8 cellular contexts compared by ENCODE assay signal in the genomic region with DNA sequence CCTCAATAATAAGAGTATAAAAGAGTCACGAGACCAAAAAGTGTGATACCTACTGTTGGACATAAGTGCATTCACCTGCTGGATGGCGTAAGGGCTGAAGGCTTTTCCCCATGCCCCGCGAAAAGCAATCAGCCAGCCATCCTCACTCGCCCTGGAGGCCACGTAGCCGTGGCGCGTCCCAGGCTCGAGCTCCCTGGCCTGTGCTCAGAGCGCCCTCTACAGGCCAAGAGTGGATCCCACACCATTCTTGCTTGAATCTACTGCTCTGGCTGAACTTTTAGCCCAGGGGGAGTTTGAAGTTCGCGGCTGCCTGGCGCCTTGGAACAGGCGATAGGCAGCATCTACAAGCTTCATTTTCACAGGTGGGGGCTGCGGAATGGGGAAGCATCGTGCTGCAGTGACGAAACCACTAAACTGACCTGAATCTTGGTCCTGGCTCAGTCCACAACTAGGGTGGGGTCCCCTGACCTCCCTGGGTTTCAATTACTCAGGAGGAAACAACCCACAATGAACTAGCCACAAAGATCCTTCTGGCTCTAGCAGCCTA.
A peak's percentile ranks its signal among the peaks of the same experiment; 100 is the strongest.
DNase-seq lines count a peak whose midpoint lies in the region; ATAC-seq and TF ChIP-seq lines count a peak whose summit lies in the region.

No MANE protein-coding gene starts in this region.

- intact Hi-C loops in PC-3 (cut with micrococcal nuclease), result loop anchor here (1.0 to 10.0 kb wide), 5 partner anchors 152 to 736 kb away; no protein-coding TSS in a partner anchor

- H3K4me2 ChIP-seq in GM23338 (peak overlapping the region; percentile 64), KMS-11 (peak overlapping the region; percentile 43; the same call in 1 of the 2 replicates), PC-3 (ENCODE audit: low read length) (peak overlapping the region; percentile 59)

- H3K4me3 ChIP-seq in GM23338, result peak overlapping the region; percentile 31; the same call in 1 of the 2 replicates
- H3K4me3 ChIP-seq in KMS-11 (IDR thresholded peaks at IDR 0.05; ENCODE audit: insufficient read depth, low read depth, low read length), result no peak overlapping the region
- H3K4me3 ChIP-seq in PC-3 (ENCODE audit: low read length), result peak overlapping the region; percentile 44

- H3K27me3 ChIP-seq in GM23338 (ENCODE audit: insufficient read depth) (peaks cover 34% of the 10 kb centered on the region), KMS-11 (ENCODE audit: insufficient read depth, low read depth) (no peaks in the 10 kb centered on the region), PC-3 (ENCODE audit: low read length) (no peaks in the 10 kb centered on the region)

- H3K79me2 ChIP-seq in GM23338 (replicated peaks; ENCODE audit: insufficient read depth), result no peaks in the 10 kb centered on the region; the same call in 1 of the 2 replicates
- no peaks in the 10 kb centered on the region for H3K79me2 ChIP-seq in KMS-11 (ENCODE audit: insufficient read depth, low read depth)
- H3K79me2 ChIP-seq in PC-3 (ENCODE audit: low read length), result no peaks in the 10 kb centered on the region

- POLR2A ChIA-PET in PC-3 (lab: Charles Lee; ENCODE audit: unreplicated experiment), result interaction anchor here (0.8 kb wide), 1 partner anchor 1475 kb away, joined by 4 read pairs; no protein-coding TSS in a partner anchor

- H3K4me1 Mint-ChIP-seq in GM23338, result no peaks in the 10 kb centered on the region
- peaks cover 3 to 8% of the 10 kb centered on the region in 2 donors for H3K4me1 Mint-ChIP-seq in natural killer cell treated with Interleukin-12 subunit alpha and Interleukin-12 subunit beta and Interleukin-15 and Interleukin-18, amount 100 ng/mL, for 72 hours (ENCODE audit: low read depth in 2 of 2)

- peaks cover 4% of the 10 kb centered on the region for H3K27me3 Mint-ChIP-seq in GM23338 (ENCODE audit: insufficient read depth, low read depth, poor library complexity)
- no peaks in the 10 kb centered on the region for H3K27me3 Mint-ChIP-seq in natural killer cell treated with Interleukin-12 subunit alpha and Interleukin-12 subunit beta and Interleukin-15 and Interleukin-18, amount 100 ng/mL, for 72 hours

- no peak overlapping the region for H3K27ac Mint-ChIP-seq in GM23338
- H3K27ac Mint-ChIP-seq in natural killer cell treated with Interleukin-12 subunit alpha and Interleukin-12 subunit beta and Interleukin-15 and Interleukin-18, amount 100 ng/mL, for 72 hours, result peak overlapping the region in 1 of 2 donors; percentile 79

- H3K36me3 Mint-ChIP-seq in GM23338 (ENCODE audit: low read depth), result no peaks in the 10 kb centered on the region
- no peaks in the 10 kb centered on the region for H3K36me3 Mint-ChIP-seq in natural killer cell treated with Interleukin-12 subunit alpha and Interleukin-12 subunit beta and Interleukin-15 and Interleukin-18, amount 100 ng/mL, for 72 hours

- H3K27ac ChIP-seq in GM23338 (ENCODE audit: low read depth) (no peak overlapping the region), KMS-11 (no peak overlapping the region), PC-3 (ENCODE audit: low read length) (no peak overlapping the region)

- TF ChIP-seq CTCF in GM23338 (conservative IDR thresholded peaks at IDR 0.05; ENCODE audit: low read depth in 2 of 2), result peak; percentile 96 to 100
- peak; percentile 81 for TF ChIP-seq CTCF in KMS-11 (conservative IDR thresholded peaks at IDR 0.05; ENCODE audit: low read depth, low read length)
- TF ChIP-seq CTCF in PC-3 (conservative IDR thresholded peaks at IDR 0.05; ENCODE audit: low read depth, low read length), result peak; percentile 97

- DNase-seq in EL (peak; percentile 87), GM23338 (ENCODE audit: low spot score) (peak; percentile 95), PC-3 (peak; percentile 94), fibroblast of gingiva (ENCODE audit: low read depth) (peak; percentile 64)
- DNase-seq in activated T-cell treated with anti-CD3 and anti-CD28 coated beads, Interleukin-2, amount 50 U/mL, for 1 hour, result peak; percentile 86
- DNase-seq in natural killer cell treated with Interleukin-12 subunit alpha and Interleukin-12 subunit beta and Interleukin-15 and Interleukin-18, amount 100 ng/mL, for 72 hours (ENCODE audit: low spot score), result peak; percentile 90
- DNase-seq in stimulated activated naive CD4-positive, alpha-beta T cell (lab: John Stamatoyannopoulos, UW), result peak; percentile 61 to 88 (median 74)

- H4K20me1 ChIP-seq in GM23338 (replicated peaks; ENCODE audit: insufficient read depth) (no peaks in the 10 kb centered on the region; the same call in 1 of the 2 replicates), KMS-11 (ENCODE audit: insufficient read depth) (no peaks in the 10 kb centered on the region), PC-3 (ENCODE audit: low read length) (no peaks in the 10 kb centered on the region)

- peak; percentile 99 for ATAC-seq in GM23338
- ATAC-seq in PC-3, result peak; percentile 99
- ATAC-seq in natural killer cell treated with Interleukin-12 subunit alpha and Interleukin-12 subunit beta and Interleukin-15 and Interleukin-18, amount 100 ng/mL, for 72 hours, result peak; percentile 99 to 100

- H3K36me3 ChIP-seq in GM23338 (ENCODE audit: insufficient read depth), result no peaks in the 10 kb centered on the region
- H3K36me3 ChIP-seq in KMS-11 (ENCODE audit: insufficient read depth), result no peaks in the 10 kb centered on the region
- H3K36me3 ChIP-seq in PC-3 (ENCODE audit: low read depth, low read length), result no peaks in the 10 kb centered on the region

- H3K4me1 ChIP-seq in GM23338 (ENCODE audit: insufficient read depth), result no peaks in the 10 kb centered on the region
- no peaks in the 10 kb centered on the region for H3K4me1 ChIP-seq in KMS-11 (ENCODE audit: low read depth, poor library complexity, severe bottlenecking)
- H3K4me1 ChIP-seq in PC-3 (ENCODE audit: insufficient read depth, low read length), result no peaks in the 10 kb centered on the region

- peak overlapping the region; percentile 85; the same call in 1 of the 2 replicates for H2AFZ ChIP-seq in GM23338
- peak overlapping the region; percentile 34; the same call in 1 of the 2 replicates for H2AFZ ChIP-seq in KMS-11 (ENCODE audit: low read depth)
- H2AFZ ChIP-seq in PC-3 (ENCODE audit: low read length), result peak overlapping the region; percentile 71

- no peaks in the 10 kb centered on the region for H3F3A ChIP-seq in GM23338 (replicated peaks; ENCODE audit: low read depth)
- no peaks in the 10 kb centered on the region for H3F3A ChIP-seq in PC-3 (ENCODE audit: low read length, unreplicated experiment)

- no peak overlapping the region for H3K9ac ChIP-seq in KMS-11
- no peak overlapping the region for H3K9ac ChIP-seq in PC-3 (ENCODE audit: low read length)

- H3K9me3 ChIP-seq in PC-3 (ENCODE audit: low read length), result no peaks in the 10 kb centered on the region

- no peaks in the 10 kb centered on the region for H3K9me2 ChIP-seq in GM23338 (ENCODE audit: insufficient read depth)
- H3K9me2 ChIP-seq in PC-3 (replicated peaks; ENCODE audit: low read length), result no peaks in the 10 kb centered on the region

- CTCF ChIA-PET in PC-3 (lab: Charles Lee), result interaction anchor here (0.6 to 1.9 kb wide), 4 partner anchors 12 to 287 kb away, joined by 3 to 18 read pairs (median 11); no protein-coding TSS in a partner anchor

- no TSS peak for BruUV-seq in PC-3 (replicated peaks; lab: Mats Ljungman, UMichigan)

- H3K9me3 Mint-ChIP-seq in GM23338, result no peaks in the 10 kb centered on the region
- H3K9me3 Mint-ChIP-seq in natural killer cell treated with Interleukin-12 subunit alpha and Interleukin-12 subunit beta and Interleukin-15 and Interleukin-18, amount 100 ng/mL, for 72 hours, result no peaks in the 10 kb centered on the region

- no peak overlapping the region for H3K4me3 Mint-ChIP-seq in GM23338
- peak overlapping the region; percentile 13 for H3K4me3 Mint-ChIP-seq in natural killer cell treated with Interleukin-12 subunit alpha and Interleukin-12 subunit beta and Interleukin-15 and Interleukin-18, amount 100 ng/mL, for 72 hours

TF ChIP-seq in GM23338, 12 proteins besides CTCF, POLR2A, EP300 and RAD21:
- TF ChIP-seq, protein P1, sequence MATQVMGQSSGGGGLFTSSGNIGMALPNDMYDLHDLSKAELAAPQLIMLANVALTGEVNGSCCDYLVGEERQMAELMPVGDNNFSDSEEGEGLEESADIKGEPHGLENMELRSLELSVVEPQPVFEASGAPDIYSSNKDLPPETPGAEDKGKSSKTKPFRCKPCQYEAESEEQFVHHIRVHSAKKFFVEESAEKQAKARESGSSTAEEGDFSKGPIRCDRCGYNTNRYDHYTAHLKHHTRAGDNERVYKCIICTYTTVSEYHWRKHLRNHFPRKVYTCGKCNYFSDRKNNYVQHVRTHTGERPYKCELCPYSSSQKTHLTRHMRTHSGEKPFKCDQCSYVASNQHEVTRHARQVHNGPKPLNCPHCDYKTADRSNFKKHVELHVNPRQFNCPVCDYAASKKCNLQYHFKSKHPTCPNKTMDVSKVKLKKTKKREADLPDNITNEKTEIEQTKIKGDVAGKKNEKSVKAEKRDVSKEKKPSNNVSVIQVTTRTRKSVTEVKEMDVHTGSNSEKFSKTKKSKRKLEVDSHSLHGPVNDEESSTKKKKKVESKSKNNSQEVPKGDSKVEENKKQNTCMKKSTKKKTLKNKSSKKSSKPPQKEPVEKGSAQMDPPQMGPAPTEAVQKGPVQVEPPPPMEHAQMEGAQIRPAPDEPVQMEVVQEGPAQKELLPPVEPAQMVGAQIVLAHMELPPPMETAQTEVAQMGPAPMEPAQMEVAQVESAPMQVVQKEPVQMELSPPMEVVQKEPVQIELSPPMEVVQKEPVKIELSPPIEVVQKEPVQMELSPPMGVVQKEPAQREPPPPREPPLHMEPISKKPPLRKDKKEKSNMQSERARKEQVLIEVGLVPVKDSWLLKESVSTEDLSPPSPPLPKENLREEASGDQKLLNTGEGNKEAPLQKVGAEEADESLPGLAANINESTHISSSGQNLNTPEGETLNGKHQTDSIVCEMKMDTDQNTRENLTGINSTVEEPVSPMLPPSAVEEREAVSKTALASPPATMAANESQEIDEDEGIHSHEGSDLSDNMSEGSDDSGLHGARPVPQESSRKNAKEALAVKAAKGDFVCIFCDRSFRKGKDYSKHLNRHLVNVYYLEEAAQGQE (IDR thresholded peaks at IDR 0.05; ENCODE audit: unreplicated experiment), result no peak
- peak; percentile 18; the same call in 1 of the 2 replicates for TF ChIP-seq NANOG (IDR thresholded peaks at IDR 0.05; ENCODE audit: borderline replicate concordance)
TF ChIP-seq in GM23338: peak in this region for 1.

Comparison
In these comparisons a context has a peak if more than half of its experiments do, and no peak if none do; other contexts are left out.
1. H2AFZ ChIP-seq: peak in every context shown above with its lines; median percentile 85 in GM23338; 71 in PC-3; 34 in KMS-11.